Comparison of ENCODE assay signal across 1 cellular context in genomic region chr1:21175670-21176581, GRCh38.
TF ChIP-seq lines count a peak whose summit lies in the region.

No MANE protein-coding gene starts in this region.

TF ChIP-seq in H1, 55 proteins besides CTCF, POLR2A, EP300 and RAD21:
- TF ChIP-seq SRF (IDR thresholded peaks at IDR 0.05; ENCODE audit: low read depth, low read length) (no peak), FOSL1 (IDR thresholded peaks at IDR 0.05; ENCODE audit: insufficient read depth, low read depth, low read length) (no peak), MAFK (IDR thresholded peaks at IDR 0.05; ENCODE audit: low read depth, low read length) (no peak), HDAC2 (IDR thresholded peaks at IDR 0.05; ENCODE audit: borderline replicate concordance in 1 of 2, low read depth in 2 of 2, low read length in 2 of 2) (no peak), CBX8 (IDR thresholded peaks at IDR 0.05; ENCODE audit: borderline replicate concordance, low read depth, low read length) (no peak), JUND (IDR thresholded peaks at IDR 0.05; ENCODE audit: low read length) (no peak), TAF1 (IDR thresholded peaks at IDR 0.05; ENCODE audit: low read depth, low read length) (peak; percentile 50; the same call in 1 of the 2 replicates), CREB1 (IDR thresholded peaks at IDR 0.05) (no peak), KDM4A (IDR thresholded peaks at IDR 0.05; ENCODE audit: low read depth, low read length, severe bottlenecking) (peak; percentile 44), SIN3A (conservative IDR thresholded peaks at IDR 0.05 in 1 of 2, IDR thresholded peaks at IDR 0.05 in 1 of 2; ENCODE audit: low read depth in 1 of 2, low read length in 2 of 2) (no peak), PHF8 (conservative IDR thresholded peaks at IDR 0.05; ENCODE audit: low read depth, low read length) (0 out of 2 replicates have a peak, but pooled peaks have one; percentile 45), BACH1 (IDR thresholded peaks at IDR 0.05; ENCODE audit: low read length) (no peak), USF2 (IDR thresholded peaks at IDR 0.05; ENCODE audit: low read length) (no peak), TAF7 (optimal IDR thresholded peaks at IDR 0.05; ENCODE audit: borderline replicate concordance, low read depth, low read length) (peak; percentile 33), POU5F1 (IDR thresholded peaks at IDR 0.05; ENCODE audit: low read depth, low read length) (no peak), RNF2 (IDR thresholded peaks at IDR 0.05; ENCODE audit: borderline replicate concordance, low read depth, low read length, missing control alignments, poor library complexity, severe bottlenecking) (no peak), SUZ12 (IDR thresholded peaks at IDR 0.05; ENCODE audit: low read length) (no peak), JUN (IDR thresholded peaks at IDR 0.05; ENCODE audit: low read depth, low read length) (no peak), E2F6 (IDR thresholded peaks at IDR 0.05) (no peak), NRF1 (IDR thresholded peaks at IDR 0.05; ENCODE audit: low read depth, low read length) (no peak), CBX5 (IDR thresholded peaks at IDR 0.05; ENCODE audit: low read depth, low read length) (no peak), RBBP5 (IDR thresholded peaks at IDR 0.05; ENCODE audit: borderline replicate concordance, low read depth, low read length) (no peak)
